Comparison of ENCODE assay signal across 1 cellular context in genomic region chr9:128049788-128050187, GRCh38.
TF ChIP-seq lines count a peak whose summit lies in the region.

No MANE protein-coding gene starts in this region.

TF ChIP-seq in HepG2, 621 proteins besides CTCF, POLR2A, EP300 and RAD21:
- TF ChIP-seq ZNF251 (CRISPR knock-in tag; IDR thresholded peaks at IDR 0.05) (no peak), MAZ (IDR thresholded peaks at IDR 0.05; ENCODE audit: borderline replicate concordance, low read depth, low read length) (no peak), MAZ (CRISPR knock-in tag; IDR thresholded peaks at IDR 0.05; ENCODE audit: low read depth) (no peak), FOXP4 (CRISPR knock-in tag; IDR thresholded peaks at IDR 0.05) (no peak), ZNF292 (CRISPR knock-in tag; IDR thresholded peaks at IDR 0.05; ENCODE audit: borderline replicate concordance, low read depth) (no peak), ZIK1 (CRISPR knock-in tag; IDR thresholded peaks at IDR 0.05; ENCODE audit: borderline replicate concordance, low read depth) (no peak), GTF3A (CRISPR knock-in tag; conservative IDR thresholded peaks at IDR 0.05) (no peak), NCOA2 (CRISPR knock-in tag; IDR thresholded peaks at IDR 0.05) (no peak), ETV5 (CRISPR knock-in tag; IDR thresholded peaks at IDR 0.05; ENCODE audit: borderline replicate concordance) (no peak), THAP8 (CRISPR knock-in tag; IDR thresholded peaks at IDR 0.05; ENCODE audit: borderline replicate concordance) (no peak), MED8 (CRISPR knock-in tag; IDR thresholded peaks at IDR 0.05; ENCODE audit: insufficient replicate concordance) (no peak), PRMT3 (CRISPR knock-in tag; IDR thresholded peaks at IDR 0.05; ENCODE audit: borderline replicate concordance, low read depth) (no peak), NFE2 (CRISPR knock-in tag; IDR thresholded peaks at IDR 0.05) (no peak)
- TF ChIP-seq, protein P1, sequence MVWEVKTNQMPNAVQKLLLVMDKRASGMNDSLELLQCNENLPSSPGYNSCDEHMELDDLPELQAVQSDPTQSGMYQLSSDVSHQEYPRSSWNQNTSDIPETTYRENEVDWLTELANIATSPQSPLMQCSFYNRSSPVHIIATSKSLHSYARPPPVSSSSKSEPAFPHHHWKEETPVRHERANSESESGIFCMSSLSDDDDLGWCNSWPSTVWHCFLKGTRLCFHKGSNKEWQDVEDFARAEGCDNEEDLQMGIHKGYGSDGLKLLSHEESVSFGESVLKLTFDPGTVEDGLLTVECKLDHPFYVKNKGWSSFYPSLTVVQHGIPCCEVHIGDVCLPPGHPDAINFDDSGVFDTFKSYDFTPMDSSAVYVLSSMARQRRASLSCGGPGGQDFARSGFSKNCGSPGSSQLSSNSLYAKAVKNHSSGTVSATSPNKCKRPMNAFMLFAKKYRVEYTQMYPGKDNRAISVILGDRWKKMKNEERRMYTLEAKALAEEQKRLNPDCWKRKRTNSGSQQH (CRISPR knock-in tag; IDR thresholded peaks at IDR 0.05; ENCODE audit: low read depth): no peak
